ENCODE assay signal across 8 cellular contexts in the genomic region with DNA sequence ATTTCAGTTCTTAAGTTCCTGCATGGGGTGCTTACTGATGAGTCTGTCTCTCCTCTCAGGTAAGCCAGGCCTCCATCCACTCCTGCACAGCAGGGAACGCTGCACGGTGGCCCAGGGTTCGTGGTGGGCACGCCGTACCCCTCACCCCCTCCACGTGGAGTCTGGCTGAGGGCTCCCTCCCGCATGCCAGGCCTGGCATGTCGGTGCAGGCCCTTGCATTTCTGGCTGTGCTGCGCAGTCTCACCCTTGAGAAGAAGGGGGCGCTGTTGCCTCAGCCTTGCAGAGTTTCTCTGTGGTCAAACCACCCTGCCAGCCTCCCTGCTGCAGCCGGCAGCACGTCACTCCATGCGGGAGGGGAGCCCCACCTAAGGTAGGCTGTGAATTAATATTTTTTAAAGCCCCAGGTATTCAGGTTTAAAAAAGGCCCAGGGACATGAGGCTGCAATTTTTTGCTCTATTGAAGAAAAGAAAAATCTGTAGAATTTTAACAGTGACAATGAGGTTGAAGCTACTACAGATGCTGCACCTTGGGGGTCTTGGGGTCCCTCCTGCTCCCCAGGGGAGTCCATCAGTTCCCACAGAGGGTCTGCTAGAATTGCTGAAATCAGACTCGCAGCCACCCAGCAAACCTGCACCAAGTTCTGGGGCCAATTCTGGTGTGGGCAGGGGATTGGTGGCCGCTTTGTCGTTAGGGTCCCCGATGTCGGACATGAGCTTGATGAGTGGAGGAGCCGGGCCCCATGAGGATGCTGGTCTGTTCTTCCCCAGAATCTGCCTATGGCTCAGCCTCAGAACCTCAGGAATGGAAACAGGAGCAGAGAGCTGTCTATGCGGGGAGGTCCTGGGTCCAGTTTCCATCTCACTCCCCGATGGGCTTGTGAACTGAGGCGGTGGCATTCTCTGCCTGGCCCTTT. TPM values are rescaled to one million over a fixed set of nuclear protein-coding genes. Genes with fewer than 3 reads are reported as not detected.
A peak's percentile ranks its signal among the peaks of the same experiment; 100 is the strongest.
DNase-seq lines count a peak whose midpoint lies in the region; ATAC-seq and TF ChIP-seq lines count a peak whose summit lies in the region.

No MANE protein-coding gene starts in this region.

- DNase-seq in Daoy (ENCODE audit: low read depth) (peak; percentile 83), PC-3 (peak; percentile 97), activated T-helper 1 cell treated with Interleukin-2 at 50 U/mL for 16 hours (ENCODE audit: low read depth) (peak; percentile 21), fibroblast of the conjunctiva (ENCODE audit: low read depth) (peak; percentile 41), superior temporal gyrus (ENCODE audit: extremely low spot score) (peak; percentile 84)
- DNase-seq in Jurkat, Clone E6-1 (ENCODE audit: low read depth, low spot score): peak; percentile 45

- peak overlapping the region; percentile 59 for H3K9ac ChIP-seq in PC-3 (ENCODE audit: low read length)

- H3K27ac ChIP-seq in PC-3 (ENCODE audit: low read length) (peak overlapping the region; percentile 86), neutrophil (no peak overlapping the region)

- H3K79me2 ChIP-seq in PC-3 (ENCODE audit: low read length): no peaks in the 10 kb centered on the region

- peak overlapping the region; percentile 78 for H3K4me2 ChIP-seq in PC-3 (ENCODE audit: low read length)

- intact Hi-C loops in PC-3 (cut with micrococcal nuclease): loop anchor here (1.0 to 10.0 kb wide), 5 partner anchors 53 to 1099 kb away; partner anchors contain the start of genes FASTKD3 and MTRR

- POLR2A ChIA-PET in PC-3 (lab: Charles Lee; ENCODE audit: unreplicated experiment): interaction anchor here (0.6 kb wide), 1 partner anchor 133 kb away, joined by 3 read pairs; the partner anchor contains the start of genes NSUN2 and SRD5A1

- BruUV-seq in PC-3 (replicated peaks; lab: Mats Ljungman, UMichigan): TSS peak; percentile 22

- peak; percentile 81 for ATAC-seq in GM21737 (IDR thresholded peaks at IDR 0.05; ENCODE audit: unreplicated experiment)
- ATAC-seq in PC-3: peak; percentile 66

- peak overlapping the region; percentile 86 for H2AFZ ChIP-seq in PC-3 (ENCODE audit: low read length)

- no peaks in the 10 kb centered on the region for H4K20me1 ChIP-seq in PC-3 (ENCODE audit: low read length)

- H3K36me3 ChIP-seq in PC-3 (ENCODE audit: low read depth, low read length): no peaks in the 10 kb centered on the region
- H3K36me3 ChIP-seq in neutrophil: no peaks in the 10 kb centered on the region

- H3K9me3 ChIP-seq in PC-3 (ENCODE audit: low read length) (no peaks in the 10 kb centered on the region), neutrophil (no peaks in the 10 kb centered on the region)

- CTCF ChIA-PET in PC-3 (lab: Charles Lee): interaction anchor here (0.6 kb wide), 2 partner anchors 59 to 142 kb away, joined by 3 read pairs; no protein-coding TSS in a partner anchor

- no peaks in the 10 kb centered on the region for H3K27me3 ChIP-seq in PC-3 (ENCODE audit: low read length)
- H3K27me3 ChIP-seq in neutrophil: no peaks in the 10 kb centered on the region

- TF ChIP-seq CTCF in PC-3 (conservative IDR thresholded peaks at IDR 0.05; ENCODE audit: low read depth, low read length) (peak; percentile 99), neutrophil (IDR thresholded peaks at IDR 0.05) (peak; percentile 50)

- peaks cover 23% of the 10 kb centered on the region for H3K4me1 ChIP-seq in PC-3 (ENCODE audit: insufficient read depth, low read length)
- H3K4me1 ChIP-seq in neutrophil (ENCODE audit: control insufficient read depth in 1 of 2, insufficient read depth in 1 of 2, low read depth in 1 of 2, low read length in 1 of 2): peaks cover 0 to 15% of the 10 kb centered on the region in 2 experiments

- H3F3A ChIP-seq in PC-3 (ENCODE audit: low read length, unreplicated experiment): peaks cover 5% of the 10 kb centered on the region

- H3K4me3 ChIP-seq in Jurkat, Clone E6-1 (ENCODE audit: low read length): no peak overlapping the region
- H3K4me3 ChIP-seq in PC-3 (ENCODE audit: low read length): peak overlapping the region; percentile 49
- H3K4me3 ChIP-seq in neutrophil (ENCODE audit: low read depth in 1 of 2, low read length in 1 of 2): no peak overlapping the region

- H3K9me2 ChIP-seq in PC-3 (replicated peaks; ENCODE audit: low read length): no peaks in the 10 kb centered on the region

RNA-seq across cellular contexts. Expression of gene TENT4A, which starts 52.6 kb away (rescaled TPM):
- total RNA-seq in Daoy (2014; rRNA removed; shearing (Covaris generic)): 4.2 and 5.4 TPM in 2 replicates
- polyA plus RNA-seq in Jurkat, Clone E6-1 (2012; ENCODE audit: insufficient read depth, insufficient read length): 34.9 TPM
- 39.3 and 42.4 TPM in 2 replicates for total RNA-seq in PC-3 (2014; rRNA removed)

Comparison
In these comparisons a context has a peak if more than half of its experiments do, and no peak if none do; other contexts are left out.
1. DNase-seq: peak in every context shown above with its lines; median percentile 97 in PC-3; 84 in superior temporal gyrus; 83 in Daoy; 45 in Jurkat, Clone E6-1; 41 in fibroblast of the conjunctiva; 21 in activated T-helper 1 cell treated with Interleukin-2 at 50 U/mL for 16 hours.